ENCODE assay signal across 13 cellular contexts in genomic region chr4:4388836-4389575, GRCh38. TPM values are rescaled to one million over a fixed set of nuclear protein-coding genes. Genes with fewer than 3 reads are reported as not detected.
DNase-seq lines count a peak whose midpoint lies in the region; ATAC-seq and TF ChIP-seq lines count a peak whose summit lies in the region.
"Had no signal": no experiment of that assay in that cellular context is flagged by ENCODE, and none has a peak within 500 bp of the region (broad histone marks: within the 10 kb centered on the region; RNA-seq: fewer than 3 reads in every experiment).

No MANE protein-coding gene starts in this region.

- H3K4me2 ChIP-seq in mesenchymal stem cell (ENCODE audit: low read length, poor library complexity, severe bottlenecking): no peak overlapping the region

- WGBS in mesenchymal stem cell: 83% methylated on average over 17 of the region's 18 CpGs
- WGBS in sigmoid colon, 2 donors: 57 to 74% methylated on average over 18 of the region's 18 CpGs

- no peak overlapping the region for H2BK5ac ChIP-seq in mesenchymal stem cell (ENCODE audit: low read depth, low read length, poor library complexity, severe bottlenecking)

- H3K14ac ChIP-seq in mesenchymal stem cell (ENCODE audit: low read length in 2 of 2): no peak overlapping the region

- no peak overlapping the region for H3K18ac ChIP-seq in mesenchymal stem cell (ENCODE audit: low read depth in 1 of 2, low read length in 2 of 2)

- TF ChIP-seq CTCF in brain (conservative IDR thresholded peaks at IDR 0.05) (no peak), sigmoid colon (IDR thresholded peaks at IDR 0.05) (no peak)

- no peak overlapping the region for H3K4me3 ChIP-seq in CD8-positive, alpha-beta memory T cell (ENCODE audit: low read length)
- H3K4me3 ChIP-seq in mesenchymal stem cell (ENCODE audit: insufficient read depth in 1 of 2, low read depth in 1 of 2, low read length in 2 of 2) (no peak overlapping the region), sigmoid colon (no peak overlapping the region)

- no peaks in the 10 kb centered on the region for H3K36me3 ChIP-seq in CD8-positive, alpha-beta memory T cell (ENCODE audit: insufficient read depth, low read length)
- H3K36me3 ChIP-seq in mesenchymal stem cell (ENCODE audit: control insufficient read depth in 1 of 2, insufficient read depth in 2 of 2, low read depth in 1 of 2, low read length in 2 of 2): no peaks in the 10 kb centered on the region
- H3K36me3 ChIP-seq in sigmoid colon: no peaks in the 10 kb centered on the region

- no peak overlapping the region for H2BK12ac ChIP-seq in mesenchymal stem cell (ENCODE audit: low read length in 2 of 2)

- H3K27me3 Mint-ChIP-seq in CD8-positive, alpha-beta memory T cell: peaks cover 8 to 13% of the 10 kb centered on the region in 2 donors
- H3K27me3 Mint-ChIP-seq in brain: peaks cover 30% of the 10 kb centered on the region
- H3K27me3 Mint-ChIP-seq in activated CD4-positive, alpha-beta memory T cell treated with anti-CD3 and anti-CD28 coated beads for 36 hours: peaks cover 16% of the 10 kb centered on the region

- H4K91ac ChIP-seq in mesenchymal stem cell (ENCODE audit: low read length): no peak overlapping the region

- no peaks in the 10 kb centered on the region for H3K79me1 ChIP-seq in mesenchymal stem cell (replicated peaks; ENCODE audit: low read length, poor library complexity, severe bottlenecking)

- POLR2A ChIA-PET in CD8-positive, alpha-beta memory T cell (lab: Charles Lee): no interaction called here
- POLR2A ChIA-PET in activated CD4-positive, alpha-beta memory T cell treated with anti-CD3 and anti-CD28 coated beads for 36 hours (lab: Charles Lee): no interaction called here

- no peak overlapping the region for H2BK120ac ChIP-seq in mesenchymal stem cell (ENCODE audit: low read depth, low read length)

- TF ChIP-seq POLR2A in sigmoid colon (IDR thresholded peaks at IDR 0.05): no peak
- no peak for TF ChIP-seq POLR2A in GM18505 (IDR thresholded peaks at IDR 0.05; ENCODE audit: borderline replicate concordance, extremely low read depth, insufficient read depth, insufficient read length)

- H3K4me3 Mint-ChIP-seq in CD8-positive, alpha-beta memory T cell: peak overlapping the region in 6 of 7 donors; percentile 29 to 80 (median 44)
- peak overlapping the region in 4 of 5 experiments; percentile 18 to 89 (median 56) for H3K4me3 Mint-ChIP-seq in brain
- no peak overlapping the region for H3K4me3 Mint-ChIP-seq in activated CD4-positive, alpha-beta memory T cell treated with anti-CD3 and anti-CD28 coated beads for 36 hours

- peak overlapping the region; percentile 36 for H2BK15ac ChIP-seq in mesenchymal stem cell (ENCODE audit: low read depth, poor library complexity, severe bottlenecking)

- peaks cover 15 to 42% (median 34%) of the 10 kb centered on the region in 3 donors for H3K4me1 Mint-ChIP-seq in CD8-positive, alpha-beta memory T cell
- H3K4me1 Mint-ChIP-seq in brain: peaks cover 49% of the 10 kb centered on the region
- peaks cover 13% of the 10 kb centered on the region for H3K4me1 Mint-ChIP-seq in activated CD4-positive, alpha-beta memory T cell treated with anti-CD3 and anti-CD28 coated beads for 36 hours (ENCODE audit: low read depth)

- H2AFZ ChIP-seq in mesenchymal stem cell (ENCODE audit: low read depth, low read length): no peak overlapping the region

- H2AK5ac ChIP-seq in mesenchymal stem cell (ENCODE audit: low read length, severe bottlenecking): no peak overlapping the region

- H3K9ac ChIP-seq in mesenchymal stem cell (ENCODE audit: low read length): no peak overlapping the region

- H3K36me3 Mint-ChIP-seq in CD8-positive, alpha-beta memory T cell: peaks cover 0 to 50% (median 15%) of the 10 kb centered on the region in 3 donors
- peaks cover 33% of the 10 kb centered on the region for H3K36me3 Mint-ChIP-seq in brain
- H3K36me3 Mint-ChIP-seq in activated CD4-positive, alpha-beta memory T cell treated with anti-CD3 and anti-CD28 coated beads for 36 hours: peaks cover 2% of the 10 kb centered on the region

- H3K27ac ChIP-seq in CD8-positive, alpha-beta memory T cell (ENCODE audit: low read depth, low read length): no peak overlapping the region
- H3K27ac ChIP-seq in mesenchymal stem cell (ENCODE audit: low read length, poor library complexity, severe bottlenecking) (no peak overlapping the region), sigmoid colon (no peak overlapping the region)

- no peak for TF ChIP-seq EP300 in sigmoid colon (IDR thresholded peaks at IDR 0.05)

- DNase-seq in CD8-positive, alpha-beta memory T cell: no peak
- DNase-seq in mesenchymal stem cell: no peak
- DNase-seq in sigmoid colon: peak; percentile 24
- no peak for DNase-seq in activated CD4-positive, alpha-beta memory T cell treated with anti-CD3 and anti-CD28 coated beads for 36 hours
- DNase-seq in ureter (ENCODE audit: low spot score): no peak
- DNase-seq: ACHN, H9, Karpas-422, NCI-H2029, NCI-H510A treated with DMSO at 0.1 percent for 48 hours, SHP77 had no signal

- intact Hi-C loops in sigmoid colon (cut with DNase I): no loop called here
- intact Hi-C loops in activated CD4-positive, alpha-beta memory T cell treated with anti-CD3 and anti-CD28 coated beads for 36 hours (cut with micrococcal nuclease): no loop called here

- peaks cover 12% of the 10 kb centered on the region for H3K4me1 ChIP-seq in CD8-positive, alpha-beta memory T cell (ENCODE audit: insufficient read depth, low read length)
- H3K4me1 ChIP-seq in mesenchymal stem cell (ENCODE audit: control insufficient read depth, insufficient read depth, low read depth, low read length): peaks cover 24% of the 10 kb centered on the region
- peaks cover 0 to 29% (median 26%) of the 10 kb centered on the region in 4 donors for H3K4me1 ChIP-seq in sigmoid colon

- H3K4ac ChIP-seq in mesenchymal stem cell (ENCODE audit: low read depth in 1 of 2, low read length in 2 of 2): no peak overlapping the region

- H4K8ac ChIP-seq in mesenchymal stem cell (ENCODE audit: low read length): no peak overlapping the region

- no peaks in the 10 kb centered on the region for H3K9me3 ChIP-seq in CD8-positive, alpha-beta memory T cell (ENCODE audit: low read length)
- H3K9me3 ChIP-seq in mesenchymal stem cell (ENCODE audit: control insufficient read depth, low read length) (no peaks in the 10 kb centered on the region), sigmoid colon (no peaks in the 10 kb centered on the region)

- H3K23ac ChIP-seq in mesenchymal stem cell (ENCODE audit: low read length in 2 of 2): no peak overlapping the region

- CTCF ChIA-PET in CD8-positive, alpha-beta memory T cell (lab: Charles Lee): no interaction called here
- CTCF ChIA-PET in activated CD4-positive, alpha-beta memory T cell treated with anti-CD3 and anti-CD28 coated beads for 36 hours (lab: Charles Lee): no interaction called here

- ATAC-seq in GM18505 (IDR thresholded peaks at IDR 0.05; ENCODE audit: unreplicated experiment): no peak

- peak overlapping the region in 4 of 8 donors; percentile 31 to 76 (median 46) for H3K27ac Mint-ChIP-seq in CD8-positive, alpha-beta memory T cell
- peak overlapping the region in 1 of 5 experiments; percentile 94 for H3K27ac Mint-ChIP-seq in brain
- H3K27ac Mint-ChIP-seq in activated CD4-positive, alpha-beta memory T cell treated with anti-CD3 and anti-CD28 coated beads for 36 hours: no peak overlapping the region
- H3K27ac Mint-ChIP-seq: H9 had no signal

- H3K9me3 Mint-ChIP-seq in CD8-positive, alpha-beta memory T cell: no peaks in the 10 kb centered on the region
- peaks cover 0 to 2% (median 0%) of the 10 kb centered on the region in 5 experiments for H3K9me3 Mint-ChIP-seq in brain
- H3K9me3 Mint-ChIP-seq in activated CD4-positive, alpha-beta memory T cell treated with anti-CD3 and anti-CD28 coated beads for 36 hours: no peaks in the 10 kb centered on the region
- H3K9me3 Mint-ChIP-seq: H9 had no signal

- H3K27me3 ChIP-seq in CD8-positive, alpha-beta memory T cell (ENCODE audit: insufficient read depth, low read length, poor library complexity, severe bottlenecking): no peaks in the 10 kb centered on the region
- H3K27me3 ChIP-seq in mesenchymal stem cell (ENCODE audit: control insufficient read depth in 1 of 2, insufficient read depth in 1 of 2, low read length in 2 of 2) (peaks cover 87 to 95% of the 10 kb centered on the region in 2 experiments), sigmoid colon (peaks cover 26 to 88% (median 60%) of the 10 kb centered on the region in 3 donors)

RNA-seq across cellular contexts. Expression of gene NSG1, which starts 2.1 kb away (rescaled TPM):
- 10 to 100 TPM; 15.1 to 16.3 TPM for total RNA-seq in CD8-positive, alpha-beta memory T cell
- 49.8 TPM for polyA plus RNA-seq in CD8-positive, alpha-beta memory T cell
- polyA plus RNA-seq in brain (ENCODE audit: insufficient read depth, low read depth, low replicate concordance): 267 TPM
- polyA plus RNA-seq in mesenchymal stem cell (2013, experiment 1 of 2): 185 TPM
- polyA plus RNA-seq in mesenchymal stem cell (2013, experiment 2 of 2): 188 TPM
- 1 to 10 TPM; 2.3 to 9.6 (median 5.6) TPM for total RNA-seq in sigmoid colon
- polyA plus RNA-seq in sigmoid colon: 1 to 10 TPM; 1.4 to 3.8 (median 1.8) TPM
- total RNA-seq in activated CD4-positive, alpha-beta memory T cell treated with anti-CD3 and anti-CD28 coated beads for 36 hours: 10 to 100 TPM in 1 of 2 experiments, 1 to 10 TPM in 1; 9.1 to 11.4 TPM
- 28.3 TPM for total RNA-seq in ureter
